In the genomic region with DNA sequence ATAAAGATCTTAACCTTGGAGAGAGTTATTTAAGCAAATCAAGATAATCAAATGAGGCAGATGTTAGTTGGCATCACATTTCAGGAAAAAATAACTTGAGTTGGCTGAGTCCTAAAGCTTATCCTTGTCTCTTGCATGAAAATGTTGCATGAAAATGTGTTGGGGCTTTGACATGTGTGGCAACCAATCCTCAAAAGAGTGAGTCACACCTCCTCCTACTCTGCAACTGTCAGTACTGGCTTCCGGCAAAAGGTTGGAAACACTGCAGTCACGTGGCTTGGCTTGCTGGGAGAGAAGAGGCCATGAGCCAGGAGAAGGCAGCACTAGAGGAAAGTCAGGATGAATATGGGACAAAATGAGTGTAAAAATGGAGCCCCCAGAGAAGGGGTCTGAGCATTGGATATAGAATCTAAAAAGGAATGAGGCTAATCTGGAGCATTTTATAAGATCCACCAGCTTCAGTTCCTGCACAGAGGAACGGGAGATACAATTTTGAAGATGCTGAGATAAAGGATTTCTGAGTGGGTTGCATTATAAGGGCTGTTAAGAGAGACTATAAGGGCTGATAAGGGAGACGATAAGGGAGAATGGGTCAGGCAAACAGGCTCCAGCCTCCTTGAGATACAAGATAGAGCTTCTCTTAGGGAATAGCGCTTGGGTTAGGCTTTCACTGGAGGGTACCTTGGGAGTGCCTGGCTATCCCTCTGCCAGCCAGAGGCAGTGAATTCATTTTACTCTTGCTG, we compare ENCODE assay signal across 9 cellular contexts. TPM values are rescaled to one million over a fixed set of nuclear protein-coding genes. Genes with fewer than 3 reads are reported as not detected.
A peak's percentile ranks its signal among the peaks of the same experiment; 100 is the strongest.
DNase-seq lines count a peak whose midpoint lies in the region; ATAC-seq, FAIRE-seq and TF ChIP-seq lines count a peak whose summit lies in the region.
"Had no signal": no experiment of that assay in that cellular context is flagged by ENCODE, and none has a peak within 500 bp of the region (broad histone marks: within the 10 kb centered on the region; RNA-seq: fewer than 3 reads in every experiment).

No MANE protein-coding gene starts in this region.

- POLR2A ChIA-PET in H1 (lab: Charles Lee; ENCODE audit: partially characterized antibody) (interaction anchor here (1.0 kb wide), 1 partner anchor 8 kb away, joined by 4 read pairs; no protein-coding TSS in a partner anchor), WTC11 (lab: Charles Lee) (no interaction called here)

- peaks cover 5% of the 10 kb centered on the region; the same call in 1 of the 2 replicates for H3K4me1 ChIP-seq in BE2C
- H3K4me1 ChIP-seq in H1 (replicated peaks in 1 of 4; ENCODE audit: control insufficient read depth in 3 of 4, insufficient read depth in 4 of 4, low read length in 3 of 4), result peaks cover 0 to 4% (median 0%) of the 10 kb centered on the region in 4 experiments; a peak in 2 of 7 replicates

- H2BK5ac ChIP-seq in H1 (ENCODE audit: low read depth, low read length), result no peak overlapping the region

- no peak overlapping the region for H3K4me2 ChIP-seq in H1 (ENCODE audit: insufficient read depth in 1 of 2, low read depth in 2 of 2, low read length in 2 of 2)

- H3K9ac ChIP-seq in H1 (replicated peaks in 1 of 4; ENCODE audit: extremely low read depth in 1 of 4, low read depth in 3 of 4, low read length in 3 of 4), result no peak overlapping the region

- H3K36me3 ChIP-seq in BE2C (no peaks in the 10 kb centered on the region), H1 (ENCODE audit: control insufficient read depth in 2 of 4, insufficient read depth in 4 of 4, low read length in 3 of 4) (no peaks in the 10 kb centered on the region; a peak in 1 of 8 replicates)

- H2AFZ ChIP-seq in H1 (ENCODE audit: low read length), result peak overlapping the region; percentile 24; the same call in 1 of the 2 replicates

- no peaks in the 10 kb centered on the region for H4K20me1 ChIP-seq in H1 (replicated peaks in 1 of 2; ENCODE audit: control insufficient read depth in 1 of 2, insufficient read depth in 2 of 2, low read length in 2 of 2)

- no peak overlapping the region for H4K91ac ChIP-seq in H1 (replicated peaks; ENCODE audit: insufficient read length, low read length)

- peak overlapping the region; percentile 43; the same call in 1 of the 2 replicates for H4K8ac ChIP-seq in H1 (ENCODE audit: extremely low read depth, insufficient read depth, low read length)

- DNase-seq in BE2C (peak; percentile 53), NCI-H2196 treated with DMSO at 0.1 percent for 48 hours (lab: John Stamatoyannopoulos, UW; ENCODE audit: unreplicated experiment) (peak; percentile 59), H1 (ENCODE audit: low read depth in 1 of 2, low spot score in 2 of 2) (no peak), mucosa of gallbladder (ENCODE audit: low spot score) (peak; percentile 31), WTC11 (ENCODE audit: low spot score) (no peak), NCI-H345 treated with DMSO at 0.1 percent for 48 hours (lab: John Stamatoyannopoulos, UW; ENCODE audit: unreplicated experiment) (no peak)
- no peak for DNase-seq in activated effector memory CD4-positive, alpha-beta T cell treated with anti-CD3 and anti-CD28 coated beads, Interleukin-2, amount 50 U/mL, for 16 hours
- DNase-seq in stimulated activated CD8-positive, alpha-beta memory T cell treated with anti-CD3 and anti-CD28 coated beads, Interleukin-4, amount 100 ng/mL, for 48 hours, result no peak
- DNase-seq: activated naive CD4-positive, alpha-beta T cell treated with anti-CD3 and anti-CD28 coated beads for 36 hours had no signal

- no peak overlapping the region for H4K5ac ChIP-seq in H1 (ENCODE audit: insufficient read length, low read depth, low read length)

- no peak overlapping the region for H2BK15ac ChIP-seq in H1 (ENCODE audit: low read length)

- H3K14ac ChIP-seq in H1 (ENCODE audit: insufficient read length), result no peak overlapping the region

- H3K27ac Mint-ChIP-seq in WTC11, result no peak overlapping the region
- H3K27ac Mint-ChIP-seq: activated naive CD4-positive, alpha-beta T cell treated with anti-CD3 and anti-CD28 coated beads for 36 hours had no signal

- no peaks in the 10 kb centered on the region for H3K79me1 ChIP-seq in H1 (ENCODE audit: low read depth, low read length)

- no peak overlapping the region for H3K56ac ChIP-seq in H1 (replicated peaks; ENCODE audit: insufficient read length, low read depth, low read length)

- no peak for ATAC-seq in WTC11

- H3K4ac ChIP-seq in H1 (replicated peaks; ENCODE audit: insufficient read length, low read depth, low read length), result no peak overlapping the region

- H3K4me3 Mint-ChIP-seq in WTC11, result no peak overlapping the region
- H3K4me3 Mint-ChIP-seq: activated naive CD4-positive, alpha-beta T cell treated with anti-CD3 and anti-CD28 coated beads for 36 hours had no signal

- no peak overlapping the region for H3K4me3 ChIP-seq in BE2C (ENCODE audit: low read depth, low read length)
- H3K4me3 ChIP-seq in H1 (ENCODE audit: extremely low read depth in 1 of 4, insufficient read depth in 2 of 4, low read depth in 3 of 4, low read length in 4 of 4), result no peak overlapping the region

- H2AK5ac ChIP-seq in H1 (ENCODE audit: low read depth, low read length), result no peak overlapping the region

- H3K79me2 ChIP-seq in H1 (ENCODE audit: control insufficient read depth in 1 of 2, insufficient read depth in 2 of 2, low read length in 2 of 2), result no peaks in the 10 kb centered on the region

- H3K4me1 Mint-ChIP-seq in WTC11, result peaks cover 12% of the 10 kb centered on the region

- no peaks in the 10 kb centered on the region for H3K27me3 Mint-ChIP-seq in WTC11 (ENCODE audit: low read depth)

- H3K23ac ChIP-seq in H1 (ENCODE audit: insufficient read length), result no peak overlapping the region

- no peak overlapping the region for H2BK20ac ChIP-seq in H1 (ENCODE audit: low read length)

- no peak for TF ChIP-seq EP300 in H1 (IDR thresholded peaks at IDR 0.05; ENCODE audit: borderline replicate concordance in 1 of 2, low read depth in 2 of 2, low read length in 2 of 2)

- H3K36me3 Mint-ChIP-seq in WTC11, result no peaks in the 10 kb centered on the region

- no peaks in the 10 kb centered on the region for H3K9me3 Mint-ChIP-seq in WTC11

- peak overlapping the region; percentile 23; the same call in 1 of the 2 replicates for H2BK12ac ChIP-seq in H1 (ENCODE audit: low read depth, low read length)

- no peak for FAIRE-seq in H1 (lab: Jason Lieb, UNC)

- no peak for TF ChIP-seq POLR2A in H1 (IDR thresholded peaks at IDR 0.05; ENCODE audit: control extremely low read depth in 1 of 2, low read depth in 2 of 2, low read length in 2 of 2)

- no peak for TF ChIP-seq CTCF in BE2C (IDR thresholded peaks at IDR 0.05; ENCODE audit: low read depth, low read length)
- no peak for TF ChIP-seq CTCF in H1 (IDR thresholded peaks at IDR 0.05; ENCODE audit: control extremely low read depth in 1 of 3, insufficient read depth in 1 of 3, low read depth in 1 of 3, low read length in 3 of 3)
- TF ChIP-seq CTCF in WTC11 (IDR thresholded peaks at IDR 0.05), result no peak

- H3K18ac ChIP-seq in H1 (ENCODE audit: extremely low read depth, low read length), result no peak overlapping the region

- H2BK120ac ChIP-seq in H1 (replicated peaks; ENCODE audit: low read depth, low read length), result peak overlapping the region; percentile 60

- CTCF ChIA-PET in H1 (lab: Charles Lee; ENCODE audit: partially characterized antibody), result no interaction called here
- CTCF ChIA-PET in WTC11 (lab: Charles Lee), result no interaction called here

- H3K9me3 ChIP-seq in BE2C (no peaks in the 10 kb centered on the region), H1 (ENCODE audit: insufficient read depth in 2 of 2, low read depth in 1 of 2, low read length in 1 of 2) (no peaks in the 10 kb centered on the region)

- TF ChIP-seq RAD21 in H1 (IDR thresholded peaks at IDR 0.05 in 1 of 2, conservative IDR thresholded peaks at IDR 0.05 in 1 of 2; ENCODE audit: low read depth in 2 of 2, low read length in 2 of 2), result no peak

- 85% methylated on average over 5 of the region's 5 CpGs; no CpG with 5 or more reads in 1 of the 2 experiments for WGBS in H1 (ENCODE audit: extremely low coverage in 1 of 2, insufficient coverage in 1 of 2, insufficient read length in 1 of 2, insufficient replicate concordance in 2 of 2, low coverage in 1 of 2, low lambda C conversion rate in 2 of 2, missing lambda C conversion rate in 1 of 2), 2 experiments

- no peak overlapping the region for H3K27ac ChIP-seq in H1 (ENCODE audit: low read depth, low read length)

- H3K27me3 ChIP-seq in BE2C (no peaks in the 10 kb centered on the region), H1 (replicated peaks in 1 of 4; ENCODE audit: control insufficient read depth in 3 of 4, extremely low read depth in 1 of 4, insufficient read depth in 3 of 4, low read length in 3 of 4) (no peaks in the 10 kb centered on the region)

- H3K23me2 ChIP-seq in H1 (ENCODE audit: low read depth, low read length), result no peaks in the 10 kb centered on the region

TF ChIP-seq in H1, 55 proteins besides CTCF, POLR2A, EP300 and RAD21:
- TF ChIP-seq GTF2F1 (IDR thresholded peaks at IDR 0.05; ENCODE audit: borderline replicate concordance, low read depth, low read length) (no peak), KDM4A (IDR thresholded peaks at IDR 0.05; ENCODE audit: low read depth, low read length, severe bottlenecking) (no peak), NANOG (IDR thresholded peaks at IDR 0.05; ENCODE audit: insufficient read depth, low read depth, low read length, poor library complexity, severe bottlenecking) (no peak), RXRA (IDR thresholded peaks at IDR 0.05; ENCODE audit: insufficient read depth, low read depth, low read length) (no peak)

TF ChIP-seq in WTC11, 78 proteins besides CTCF, POLR2A, EP300 and RAD21 (continues in another document):
- TF ChIP-seq PRRX2 (CRISPR knock-in tag; IDR thresholded peaks at IDR 0.05) (no peak), JAZF1 (CRISPR knock-in tag; IDR thresholded peaks at IDR 0.05) (no peak), ZNF219 (CRISPR knock-in tag; IDR thresholded peaks at IDR 0.05; ENCODE audit: borderline replicate concordance) (no peak), TEAD1 (CRISPR knock-in tag; IDR thresholded peaks at IDR 0.05) (no peak)

RNA-seq across cellular contexts. Expression of gene SPATA31D1, which starts 43.1 kb away (rescaled TPM):
- polyA plus RNA-seq in BE2C (2012; ENCODE audit: insufficient read depth, insufficient read length, low read depth), result not detected
- total RNA-seq in H1 (2021; fragmentation: NEBNext Ultra II Directional; extraction: Animal tissue kit (Norgen Biotek cat#: 25700)), result not detected in 2 replicates
- polyA plus RNA-seq in H1 (2011; rRNA removed), result not detected in 2 replicates
- polyA plus RNA-seq in H1 (2011; cell fraction: cytosol; rRNA removed), result not detected
- polyA plus RNA-seq in H1 (2011; cell fraction: nucleus; rRNA removed), result not detected
- not detected in 4 replicates for polyA plus RNA-seq in H1 (2012, experiment 1 of 2)
- polyA plus RNA-seq in H1 (2012, experiment 2 of 2), result not detected
- not detected for polyA plus RNA-seq in H1 (2013, experiment 1 of 2)
- not detected for polyA plus RNA-seq in H1 (2013, experiment 2 of 2)
- polyA minus RNA-seq in H1 (2011; rRNA and poly(A)+ RNA removed), result not detected in 2 replicates
- not detected for polyA minus RNA-seq in H1 (2011; cell fraction: cytosol; rRNA and poly(A)+ RNA removed)
- polyA minus RNA-seq in H1 (2011; cell fraction: nucleus; rRNA and poly(A)+ RNA removed), result not detected
- total RNA-seq in mucosa of gallbladder (not detected), WTC11 (2021) (not detected in 3 replicates)
- total RNA-seq: activated naive CD4-positive, alpha-beta T cell treated with anti-CD3 and anti-CD28 coated beads for 36 hours had no signal

Comparison
In these comparisons a context has a peak if more than half of its experiments do, and no peak if none do; other contexts are left out.
1. DNase-seq: peak in BE2C (single experiment), NCI-H2196 treated with DMSO at 0.1 percent for 48 hours (single experiment) and mucosa of gallbladder (single experiment); none in H1 (0 of 2), activated effector memory CD4-positive, alpha-beta T cell treated with anti-CD3 and anti-CD28 coated beads, Interleukin-2, amount 50 U/mL, for 16 hours (single experiment), WTC11 (single experiment), NCI-H345 treated with DMSO at 0.1 percent for 48 hours (single experiment) and stimulated activated CD8-positive, alpha-beta memory T cell treated with anti-CD3 and anti-CD28 coated beads, Interleukin-4, amount 100 ng/mL, for 48 hours (single experiment).